Comparison of ENCODE assay signal across 20 cellular contexts in the genomic region with DNA sequence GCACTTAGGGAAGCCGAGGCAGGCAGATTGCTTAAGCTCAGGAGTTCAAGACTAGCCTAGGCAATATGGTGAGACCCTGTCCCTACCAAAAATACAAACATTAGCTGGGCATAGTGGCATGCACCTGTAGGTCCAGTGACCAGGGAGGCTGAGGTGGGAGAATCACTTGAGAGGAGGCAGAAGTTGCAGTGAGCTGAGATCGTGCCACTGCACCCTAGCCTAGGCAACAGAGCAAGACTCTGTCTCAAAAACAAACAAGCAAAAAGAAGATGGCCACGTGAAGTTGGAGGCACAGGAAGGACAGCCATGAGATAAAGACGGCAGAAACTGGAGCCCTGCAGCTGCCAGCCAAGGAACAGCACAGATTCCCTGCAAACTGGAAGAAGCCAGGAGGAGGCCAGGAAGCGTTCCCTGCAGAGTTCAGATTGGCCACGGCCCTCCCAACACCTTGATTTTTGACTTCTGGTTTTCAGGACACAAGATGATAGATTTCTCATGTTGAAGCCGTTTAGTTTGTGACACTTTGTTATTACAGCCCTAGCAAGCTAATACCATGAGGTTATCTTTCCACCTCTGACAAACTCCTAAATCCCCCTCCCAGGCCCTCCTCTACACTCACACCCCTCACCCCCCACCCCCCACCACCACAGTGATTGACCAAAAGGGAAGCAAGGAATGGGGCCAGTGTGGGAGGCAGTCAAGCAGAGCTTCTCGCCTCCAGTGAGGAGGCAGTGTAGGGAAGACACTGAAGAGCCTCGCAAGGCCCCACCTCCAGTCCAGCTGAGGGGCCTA.
DNase-seq lines count a peak whose midpoint lies in the region; ATAC-seq and TF ChIP-seq lines count a peak whose summit lies in the region.
"Had no signal": no experiment of that assay in that cellular context is flagged by ENCODE, and none has a peak within 500 bp of the region (broad histone marks: within the 10 kb centered on the region; RNA-seq: fewer than 3 reads in every experiment).

No MANE protein-coding gene starts in this region.

- no peak overlapping the region for H3K4me3 Mint-ChIP-seq in nephron
- H3K4me3 Mint-ChIP-seq: B cell, HFFc6 had no signal

- H3K36me3 ChIP-seq in DND-41 (ENCODE audit: insufficient read depth, low read length) (no peaks in the 10 kb centered on the region), NT2/D1 (ENCODE audit: insufficient read depth, insufficient read length, low read length) (no peaks in the 10 kb centered on the region), brain microvascular endothelial cell (replicated peaks) (no peaks in the 10 kb centered on the region), prostate gland (no peaks in the 10 kb centered on the region)

- no peak for TF ChIP-seq POLR2A in prostate gland (IDR thresholded peaks at IDR 0.05)

- peak overlapping the region in 2 of 3 experiments; percentile 55 to 82 for H3K27ac Mint-ChIP-seq in nephron
- H3K27ac Mint-ChIP-seq: B cell, HFFc6 had no signal

- no peaks in the 10 kb centered on the region for H3K36me3 Mint-ChIP-seq in nephron (ENCODE audit: low read depth)

- no peak overlapping the region for H2AFZ ChIP-seq in DND-41 (ENCODE audit: low read depth, low read length)

- TF ChIP-seq CTCF in DND-41 (IDR thresholded peaks at IDR 0.05; ENCODE audit: borderline replicate concordance, extremely low read depth, low read length, poor library complexity, severe bottlenecking) (no peak), brain microvascular endothelial cell (IDR thresholded peaks at IDR 0.05; ENCODE audit: low read depth, low read length, missing control alignments) (no peak), nephron (IDR thresholded peaks at IDR 0.05; ENCODE audit: unreplicated experiment in 3 of 3) (no peak), prostate gland (IDR thresholded peaks at IDR 0.05) (no peak)

- H3K9ac ChIP-seq in DND-41 (ENCODE audit: low read depth, low read length) = no peak overlapping the region
- H3K9ac ChIP-seq in NT2/D1 (ENCODE audit: insufficient read length, low read depth) = peak overlapping the region; percentile 17

- DNase-seq in DND-41 (no peak), NT2/D1 (ENCODE audit: low read depth, low spot score) (no peak), brain microvascular endothelial cell (no peak), prostate gland (ENCODE audit: low spot score) (no peak), D341Med (ENCODE audit: low spot score) (no peak)
- DNase-seq in activated CD4-positive, alpha-beta T cell treated with anti-CD3 and anti-CD28 coated beads, Interleukin-2, amount 50 U/mL, for 1 hour = no peak
- DNase-seq: 8988T, DMS153, GOT3, HFFc6, KG1, NCI-H1417 treated with DMSO at 0.1 percent for 48 hours, NCI-H1930, NCI-H526, SW 1271 had no signal

- no peaks in the 10 kb centered on the region for H3K27me3 ChIP-seq in DND-41 (ENCODE audit: insufficient read depth, low read length, poor library complexity)
- H3K27me3 ChIP-seq in NT2/D1 (ENCODE audit: insufficient read depth, insufficient read length) = no peaks in the 10 kb centered on the region
- no peaks in the 10 kb centered on the region for H3K27me3 ChIP-seq in brain microvascular endothelial cell (replicated peaks)
- H3K27me3 ChIP-seq in prostate gland (replicated peaks; ENCODE audit: insufficient read depth) = no peaks in the 10 kb centered on the region

- peak overlapping the region; percentile 71 for H3K27ac ChIP-seq in DND-41 (ENCODE audit: low read length)
- H3K27ac ChIP-seq in brain microvascular endothelial cell = peak overlapping the region; percentile 71
- no peak overlapping the region for H3K27ac ChIP-seq in prostate gland

- H3K4me3 ChIP-seq in DND-41 (ENCODE audit: low read depth in 1 of 2, low read length in 2 of 2) (no peak overlapping the region), NT2/D1 (ENCODE audit: insufficient read length, low read depth) (no peak overlapping the region), brain microvascular endothelial cell (ENCODE audit: low read depth, low read length) (no peak overlapping the region), prostate gland (no peak overlapping the region)

- H3K4me1 ChIP-seq in DND-41 (ENCODE audit: insufficient read depth, low read length) (peaks cover 69% of the 10 kb centered on the region), NT2/D1 (ENCODE audit: insufficient read depth, insufficient read length) (peaks cover 20% of the 10 kb centered on the region), prostate gland (replicated peaks) (no peaks in the 10 kb centered on the region)

- no peaks in the 10 kb centered on the region for H4K20me1 ChIP-seq in DND-41 (ENCODE audit: insufficient read depth, low read length)

- H3K4me1 Mint-ChIP-seq in nephron = peaks cover 24% of the 10 kb centered on the region

- ATAC-seq in DND-41 (ENCODE audit: insufficient read depth, low read depth) (0 out of 3 replicates have a peak, but pooled peaks have one; percentile 21), HG02759 (IDR thresholded peaks at IDR 0.05; ENCODE audit: unreplicated experiment) (no peak)
- ATAC-seq: HepG2, Panc1 had no signal

- in situ Hi-C loops in brain microvascular endothelial cell (cut with HindIII; ENCODE audit: low pct_ligation_motif_present, low sequenced_read_pairs) = no loop called here

- no peaks in the 10 kb centered on the region for H3K9me3 ChIP-seq in DND-41 (ENCODE audit: insufficient read depth, low read length, severe bottlenecking)
- no peaks in the 10 kb centered on the region for H3K9me3 ChIP-seq in NT2/D1 (ENCODE audit: insufficient read depth, low read length)
- no peaks in the 10 kb centered on the region for H3K9me3 ChIP-seq in prostate gland

- no peaks in the 10 kb centered on the region for H3K9me3 Mint-ChIP-seq in nephron

- WGBS in prostate gland = 40% methylated on average over 9 of the region's 9 CpGs

- no peak overlapping the region for H3K4me2 ChIP-seq in DND-41 (ENCODE audit: insufficient read depth, low read length)

- H3K79me2 ChIP-seq in DND-41 (ENCODE audit: insufficient read depth, low read length) = no peaks in the 10 kb centered on the region

- H3K27me3 Mint-ChIP-seq in nephron (ENCODE audit: low read depth) = peaks cover 23% of the 10 kb centered on the region
- H3K27me3 Mint-ChIP-seq: B cell had no signal

- intact Hi-C loops in prostate gland (cut with DNase I) = no loop called here

Comparison
In these comparisons a context has a peak if more than half of its experiments do, and no peak if none do; other contexts are left out.
1. H3K27ac ChIP-seq: peak in DND-41 (single experiment) and brain microvascular endothelial cell (single experiment); none in prostate gland (0 of 2).